14 cellular contexts compared by ENCODE assay signal in genomic region chr5:72453260-72453775, GRCh38. TPM values are rescaled to one million over a fixed set of nuclear protein-coding genes. Genes with fewer than 3 reads are reported as not detected.
DNase-seq lines count a peak whose midpoint lies in the region; ATAC-seq and TF ChIP-seq lines count a peak whose summit lies in the region.
"Had no signal": no experiment of that assay in that cellular context is flagged by ENCODE, and none has a peak within 500 bp of the region (broad histone marks: within the 10 kb centered on the region; RNA-seq: fewer than 3 reads in every experiment).

No MANE protein-coding gene starts in this region.

- DNase-seq in ascending aorta (ENCODE audit: low spot score in 2 of 2) (no peak), right cardiac atrium (peak; percentile 41 to 85 (median 80)), sigmoid colon (no peak), D341Med (ENCODE audit: low spot score) (no peak), ovary (no peak), NCI-H187 (lab: John Stamatoyannopoulos, UW) (no peak)
- DNase-seq in stimulated activated CD4-positive, alpha-beta T cell treated with anti-CD3 and anti-CD28 coated beads, Interleukin-12 subunit alpha, Interleukin-12 subunit beta, amount 100 ng/mL, for 4 hours: no peak
- DNase-seq: activated CD4-positive, alpha-beta T cell treated with anti-CD3 and anti-CD28 coated beads, Interleukin-2, amount 50 U/mL, for 4 hours; activated naive CD4-positive, alpha-beta T cell treated with anti-CD3 and anti-CD28 coated beads for 36 hours; NCI-H1092 treated with DMSO at 0.1 percent for 48 hours had no signal

- TF ChIP-seq POLR2A in sigmoid colon (IDR thresholded peaks at IDR 0.05) (no peak), ovary (IDR thresholded peaks at IDR 0.05) (no peak)

- TF ChIP-seq EP300 in sigmoid colon (IDR thresholded peaks at IDR 0.05): no peak
- TF ChIP-seq EP300 in ovary (IDR thresholded peaks at IDR 0.05): no peak

- no peaks in the 10 kb centered on the region for H4K20me1 ChIP-seq in BLaER1 treated with 17β-estradiol and CSF1 and Interleukin-3, amounts not matched to agents 10 nM and 100 nM

- H3K4me1 ChIP-seq in BLaER1 treated with 17β-estradiol and CSF1 and Interleukin-3, amounts not matched to agents 10 nM and 100 nM: peaks cover 29 to 55% (median 42%) of the 10 kb centered on the region in 10 experiments
- H3K4me1 ChIP-seq in ascending aorta (peaks cover 13 to 30% of the 10 kb centered on the region in 2 donors), right cardiac atrium (ENCODE audit: control insufficient read depth, insufficient read depth, low read length) (peaks cover 31% of the 10 kb centered on the region), sigmoid colon (peaks cover 0 to 35% (median 33%) of the 10 kb centered on the region in 4 donors), ovary (ENCODE audit: insufficient read depth) (peaks cover 20% of the 10 kb centered on the region)

- no peaks in the 10 kb centered on the region for H3K27me3 ChIP-seq in BLaER1 treated with 17β-estradiol and CSF1 and Interleukin-3, amounts not matched to agents 10 nM and 100 nM
- no peaks in the 10 kb centered on the region for H3K27me3 ChIP-seq in ascending aorta
- no peaks in the 10 kb centered on the region for H3K27me3 ChIP-seq in right cardiac atrium (ENCODE audit: control insufficient read depth, insufficient read depth)
- no peaks in the 10 kb centered on the region for H3K27me3 ChIP-seq in sigmoid colon
- H3K27me3 ChIP-seq in ovary: no peaks in the 10 kb centered on the region

- intact Hi-C loops in ascending aorta (cut with DNase I): loop anchor here (2.0 kb wide), 3 partner anchors 51 to 85 kb away; no protein-coding TSS in a partner anchor
- intact Hi-C loops in right cardiac atrium (cut with DNase I): loop anchor here in 1 of 4 donors (10.0 kb wide), 1 partner anchor 51 kb away; the partner anchor contains the start of gene ZNF366
- intact Hi-C loops in sigmoid colon (cut with DNase I): no loop called here
- intact Hi-C loops in ovary (cut with DNase I): no loop called here

- no peaks in the 10 kb centered on the region for H3K36me3 ChIP-seq in BLaER1 treated with 17β-estradiol and CSF1 and Interleukin-3, amounts not matched to agents 10 nM and 100 nM
- no peaks in the 10 kb centered on the region for H3K36me3 ChIP-seq in ascending aorta
- no peaks in the 10 kb centered on the region for H3K36me3 ChIP-seq in sigmoid colon
- H3K36me3 ChIP-seq in ovary: no peaks in the 10 kb centered on the region

- peaks cover 0 to 19% (median 0%) of the 10 kb centered on the region in 11 experiments; a peak in 5 of 22 replicates for H3K9me3 ChIP-seq in BLaER1 treated with 17β-estradiol and CSF1 and Interleukin-3, amounts not matched to agents 10 nM and 100 nM (replicated peaks in 1 of 11)
- no peaks in the 10 kb centered on the region for H3K9me3 ChIP-seq in ascending aorta
- H3K9me3 ChIP-seq in right cardiac atrium (ENCODE audit: control insufficient read depth, low read length): no peaks in the 10 kb centered on the region
- H3K9me3 ChIP-seq in sigmoid colon: no peaks in the 10 kb centered on the region
- H3K9me3 ChIP-seq in ovary: no peaks in the 10 kb centered on the region

- no peak for TF ChIP-seq CTCF in ascending aorta (IDR thresholded peaks at IDR 0.05)
- TF ChIP-seq CTCF in sigmoid colon (IDR thresholded peaks at IDR 0.05): no peak
- no peak for TF ChIP-seq CTCF in ovary (IDR thresholded peaks at IDR 0.05)

- H3K4me3 ChIP-seq in BLaER1 treated with 17β-estradiol and CSF1 and Interleukin-3, amounts not matched to agents 10 nM and 100 nM: no peak overlapping the region
- H3K4me3 ChIP-seq in ascending aorta: no peak overlapping the region
- no peak overlapping the region for H3K4me3 ChIP-seq in right cardiac atrium (ENCODE audit: low read length)
- no peak overlapping the region for H3K4me3 ChIP-seq in sigmoid colon
- H3K4me3 ChIP-seq in ovary: no peak overlapping the region

- H3K9ac ChIP-seq in BLaER1 treated with 17β-estradiol and CSF1 and Interleukin-3, amounts not matched to agents 10 nM and 100 nM: no peak overlapping the region

- peak overlapping the region in 2 of 11 experiments; percentile 84 to 87; a peak in 4 of 22 replicates for H3K27ac ChIP-seq in BLaER1 treated with 17β-estradiol and CSF1 and Interleukin-3, amounts not matched to agents 10 nM and 100 nM
- H3K27ac ChIP-seq in ascending aorta (peak overlapping the region; percentile 96 to 98), right cardiac atrium (ENCODE audit: low read length) (peak overlapping the region; percentile 79), sigmoid colon (peak overlapping the region; percentile 76 to 89 (median 84)), ovary (peak overlapping the region in 1 of 2 donors; percentile 90)
- H3K27ac ChIP-seq: C4-2B had no signal

- H3K4me2 ChIP-seq in BLaER1 treated with 17β-estradiol and CSF1 and Interleukin-3, amounts not matched to agents 10 nM and 100 nM: peak overlapping the region; percentile 69 to 87 (median 84)

- ATAC-seq in right cardiac atrium: peak; percentile 1 to 39

- 38% methylated on average over 4 of the region's 4 CpGs for WGBS in right cardiac atrium
- 34 to 63% methylated on average over 4 of the region's 4 CpGs for WGBS in sigmoid colon, 2 donors
- 48 to 56% (median 50%) methylated on average over 4 of the region's 4 CpGs for WGBS in ovary, 3 donors

RNA-seq across cellular contexts. Expression of gene ZNF366, which starts 53.9 kb away (rescaled TPM):
- total RNA-seq in ascending aorta: 7.9 TPM
- 1 to 10 TPM; 4.5 to 8.1 (median 6.1) TPM for total RNA-seq in right cardiac atrium
- polyA plus RNA-seq in right cardiac atrium: 2.5 TPM
- total RNA-seq in sigmoid colon: 1 to 10 TPM; 1.8 to 3.9 (median 2.0) TPM
- polyA plus RNA-seq in sigmoid colon: 1 to 10 TPM in 1 of 3 donors, under 1 TPM in 2; 0.46 to 1.6 (median 0.60) TPM
- 1 to 10 TPM in 5 of 7 donors, under 1 TPM in 2; 0.83 to 3.5 (median 1.6) TPM for total RNA-seq in ovary
- 1 to 10 TPM; 1.4 to 3.1 TPM for polyA plus RNA-seq in ovary
- total RNA-seq: activated naive CD4-positive, alpha-beta T cell treated with anti-CD3 and anti-CD28 coated beads for 36 hours; progenitor cell of endocrine pancreas; T-helper 1 cell treated with Interleukin-12 subunit alpha and Interleukin-12 subunit beta and Interleukin-4 antibody, amounts not matched to agents 30 ng/mL and 1 ng/mL, for 36 hours had no signal

Comparison
In these comparisons a context has a peak if more than half of its experiments do, and no peak if none do; other contexts are left out.
1. DNase-seq: peak in right cardiac atrium (3 of 3); none in ascending aorta (0 of 2), sigmoid colon (single experiment), stimulated activated CD4-positive, alpha-beta T cell treated with anti-CD3 and anti-CD28 coated beads, Interleukin-12 subunit alpha, Interleukin-12 subunit beta, amount 100 ng/mL, for 4 hours (single experiment), D341Med (single experiment), ovary (0 of 5) and NCI-H187 (0 of 2).